Comparison of ENCODE assay signal across 10 cellular contexts in genomic region chr9:69674741-69675438, GRCh38.
DNase-seq lines count a peak whose midpoint lies in the region; ATAC-seq and TF ChIP-seq lines count a peak whose summit lies in the region.
"Had no signal": no experiment of that assay in that cellular context is flagged by ENCODE, and none has a peak within 500 bp of the region (broad histone marks: within the 10 kb centered on the region; RNA-seq: fewer than 3 reads in every experiment).

No MANE protein-coding gene starts in this region.

- no peak overlapping the region for H3K9ac ChIP-seq in KMS-11

- no peaks in the 10 kb centered on the region for H3K27me3 ChIP-seq in KMS-11 (ENCODE audit: insufficient read depth, low read depth)

- H3K36me3 ChIP-seq in KMS-11 (ENCODE audit: insufficient read depth) = no peaks in the 10 kb centered on the region

- ATAC-seq in HG02884 (IDR thresholded peaks at IDR 0.05; ENCODE audit: unreplicated experiment) (no peak), HG03439 (IDR thresholded peaks at IDR 0.05; ENCODE audit: unreplicated experiment) (no peak)

- no peak for TF ChIP-seq CTCF in AG10803 (conservative IDR thresholded peaks at IDR 0.05; ENCODE audit: low read length)
- no peak for TF ChIP-seq CTCF in KMS-11 (conservative IDR thresholded peaks at IDR 0.05; ENCODE audit: low read depth, low read length)

- DNase-seq in AG10803 (ENCODE audit: low read depth) = peak; percentile 90
- DNase-seq in astrocyte of the hippocampus (ENCODE audit: low read depth, low spot score) = peak; percentile 31
- peak; percentile 12 for DNase-seq in left kidney (ENCODE audit: low read depth, low spot score)
- no peak for DNase-seq in Ammon's horn (ENCODE audit: low spot score)
- no peak for DNase-seq in activated CD4-positive, alpha-beta T cell treated with anti-CD3 and anti-CD28 coated beads for 48 hours
- DNase-seq: activated CD8-positive, alpha-beta memory T cell treated with anti-CD3 and anti-CD28 coated beads for 24 hours; NCI-H1930 had no signal

- H3K79me2 ChIP-seq in KMS-11 (ENCODE audit: insufficient read depth, low read depth) = no peaks in the 10 kb centered on the region

- H3K4me2 ChIP-seq in KMS-11 = no peak overlapping the region

- H3K4me3 ChIP-seq in AG10803 (ENCODE audit: low read length) (no peak overlapping the region), KMS-11 (IDR thresholded peaks at IDR 0.05; ENCODE audit: insufficient read depth, low read depth, low read length) (no peak overlapping the region)

- 0 out of 2 replicates have a peak overlapping the region, but pooled peaks have one; percentile 20 for H2AFZ ChIP-seq in KMS-11 (ENCODE audit: low read depth)

- no peak overlapping the region for H3K27ac ChIP-seq in KMS-11

- H4K20me1 ChIP-seq in KMS-11 (ENCODE audit: insufficient read depth) = no peaks in the 10 kb centered on the region

- peaks cover 8% of the 10 kb centered on the region for H3K4me1 ChIP-seq in KMS-11 (ENCODE audit: low read depth, poor library complexity, severe bottlenecking)

Comparison
In these comparisons a context has a peak if more than half of its experiments do, and no peak if none do; other contexts are left out.
1. DNase-seq: peak in AG10803 (single experiment), astrocyte of the hippocampus (single experiment) and left kidney (single experiment); none in Ammon's horn (single experiment) and activated CD4-positive, alpha-beta T cell treated with anti-CD3 and anti-CD28 coated beads for 48 hours (single experiment).